Comparison of ENCODE assay signal across 23 cellular contexts in the genomic region with DNA sequence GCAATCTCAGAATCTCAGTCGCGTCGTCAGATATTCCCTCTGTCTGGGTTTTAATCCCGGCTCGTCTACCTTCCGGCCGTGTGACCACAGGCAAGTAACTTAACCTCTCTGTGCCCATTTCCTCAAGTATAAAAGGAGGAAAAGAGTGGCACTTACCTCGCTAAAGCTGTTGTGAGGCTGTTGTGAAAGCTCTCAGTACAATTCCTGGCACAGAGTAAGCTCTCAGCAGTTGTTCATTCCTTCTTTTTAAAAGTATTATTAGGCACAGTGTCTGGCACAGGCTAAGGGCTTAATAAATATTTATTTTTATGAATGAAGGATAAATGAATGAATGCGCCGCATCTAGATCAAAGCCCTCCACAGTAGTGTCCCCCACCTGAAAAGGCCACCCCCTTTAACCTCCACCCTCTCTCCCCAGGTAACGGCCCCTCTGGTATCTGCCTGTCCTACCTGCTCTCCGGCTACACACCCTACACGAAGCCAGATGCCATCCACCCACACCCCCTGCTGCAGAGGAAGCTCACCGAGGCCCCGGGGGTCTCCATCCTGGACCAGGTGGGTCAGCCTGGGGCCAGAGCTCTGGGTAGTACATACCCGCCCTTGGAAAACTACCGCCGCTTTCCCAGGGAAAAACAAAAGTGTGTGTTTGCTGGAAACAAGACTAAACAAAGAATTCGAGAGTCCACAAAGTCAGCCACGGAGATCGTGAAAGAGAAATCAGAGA. TPM values are rescaled to one million over a fixed set of nuclear protein-coding genes. Genes with fewer than 3 reads are reported as not detected.
A peak's percentile ranks its signal among the peaks of the same experiment; 100 is the strongest.
DNase-seq lines count a peak whose midpoint lies in the region; ATAC-seq, FAIRE-seq and TF ChIP-seq lines count a peak whose summit lies in the region.
"Had no signal": no experiment of that assay in that cellular context is flagged by ENCODE, and none has a peak within 500 bp of the region (broad histone marks: within the 10 kb centered on the region; RNA-seq: fewer than 3 reads in every experiment).

No MANE protein-coding gene starts in this region.

- no peak for FAIRE-seq in HepG2 (lab: Jason Lieb, UNC)
- FAIRE-seq: GM12891 had no signal

- peaks cover 20% of the 10 kb centered on the region for H3K79me2 ChIP-seq in HepG2 (ENCODE audit: insufficient read depth, low read length)

- no peak overlapping the region for H3K27ac ChIP-seq in HepG2 (ENCODE audit: extremely low read length, insufficient read depth, low read length)
- H3K27ac ChIP-seq in right lobe of liver = no peak overlapping the region
- H3K27ac ChIP-seq in left ventricle myocardium inferior (replicated peaks) = peak overlapping the region; percentile 80
- peak overlapping the region; percentile 54 for H3K27ac ChIP-seq in psoas muscle
- H3K27ac ChIP-seq: RWPE1 had no signal

- TF ChIP-seq EP300 in HepG2 (IDR thresholded peaks at IDR 0.05; ENCODE audit: low read depth in 2 of 2, low read length in 2 of 2) (no peak), HepG2 (CRISPR knock-in tag; IDR thresholded peaks at IDR 0.05; ENCODE audit: borderline replicate concordance) (no peak)

- POLR2A ChIA-PET in HepG2 (lab: Yijun Ruan, JAX) = no interaction called here
- POLR2A ChIA-PET in activated CD4-positive, alpha-beta memory T cell treated with anti-CD3 and anti-CD28 coated beads, Interleukin-2, amount 10 ng/mL, durations not matched to agents 7 days and 5 days (lab: Charles Lee) = no interaction called here

- no TSS peak for BruUV-seq in HepG2 (replicated peaks; lab: Mats Ljungman, UMichigan)

- H3K4me3 ChIP-seq in HepG2 (replicated peaks in 1 of 3; ENCODE audit: insufficient read depth in 1 of 3, low read depth in 2 of 3, low read length in 3 of 3) (no peak overlapping the region), right lobe of liver (no peak overlapping the region), left ventricle myocardium inferior (no peak overlapping the region), psoas muscle (no peak overlapping the region)

- no peaks in the 10 kb centered on the region for H3K9me3 Mint-ChIP-seq in activated CD4-positive, alpha-beta memory T cell treated with anti-CD3 and anti-CD28 coated beads, Interleukin-2, amount 10 ng/mL, durations not matched to agents 7 days and 5 days
- no peaks in the 10 kb centered on the region for H3K9me3 Mint-ChIP-seq in activated T-helper 17 cell treated with anti-CD3 and anti-CD28 coated beads, Interleukin-2, amount 50 U/mL, for 72 hours
- H3K9me3 Mint-ChIP-seq: CD8-positive, alpha-beta memory T cell had no signal

- no peak for TF ChIP-seq RAD21 in HepG2 (CRISPR knock-in tag; IDR thresholded peaks at IDR 0.05)

- H3K9me3 ChIP-seq in HepG2 (ENCODE audit: low read length) = no peaks in the 10 kb centered on the region
- H3K9me3 ChIP-seq in right lobe of liver = no peaks in the 10 kb centered on the region
- H3K9me3 ChIP-seq in left ventricle myocardium inferior (replicated peaks) = no peaks in the 10 kb centered on the region
- no peaks in the 10 kb centered on the region for H3K9me3 ChIP-seq in psoas muscle

- intact Hi-C loops in HepG2 (cut with micrococcal nuclease; ENCODE audit: unreplicated experiment) (loop anchor here (10.0 kb wide), 1 partner anchor 134 kb away; no protein-coding TSS in a partner anchor), right lobe of liver (cut with DNase I) (no loop called here), left ventricle myocardium inferior (cut with micrococcal nuclease) (loop anchor here (10.0 kb wide), 1 partner anchor 226 kb away; the partner anchor contains the start of gene TAF1C), psoas muscle (cut with DNase I) (loop anchor here (5.0 to 10.0 kb wide), 3 partner anchors 103 to 226 kb away; partner anchors contain the start of gene TAF1C (in 1 of the 2))

- 91% methylated on average over 21 of the region's 21 CpGs for WGBS in HepG2 (ENCODE audit: low lambda C conversion rate)
- 62% methylated on average over 12 of the region's 21 CpGs for WGBS in right lobe of liver (ENCODE audit: insufficient coverage, low coverage, low lambda C conversion rate, missing lambda C conversion rate)
- 56 to 71% (median 61%) methylated on average over 21 of the region's 21 CpGs for WGBS in psoas muscle, 3 donors

- in situ Hi-C loops in HepG2 (cut with HindIII; ENCODE audit: extremely low pct_ligation_motif_present, low pct_unique_long_range_greater_than_20kb) = loop anchor here (5.0 to 25.0 kb wide), 2 partner anchors 83 to 228 kb away; partner anchors contain the start of genes ADAD2, SLC38A8 and TAF1C

- H4K20me1 ChIP-seq in HepG2 (ENCODE audit: insufficient read depth, low read length) = peaks cover 33% of the 10 kb centered on the region

- no peak overlapping the region for H3K9ac ChIP-seq in HepG2 (ENCODE audit: insufficient read depth, low read depth, low read length)

- H3K27me3 ChIP-seq in HepG2 (ENCODE audit: control insufficient read depth in 1 of 2, insufficient read depth in 2 of 2, low read length in 2 of 2) (no peaks in the 10 kb centered on the region; a peak in 1 of 5 replicates), right lobe of liver (no peaks in the 10 kb centered on the region), left ventricle myocardium inferior (ENCODE audit: low read depth) (no peaks in the 10 kb centered on the region), psoas muscle (ENCODE audit: insufficient read depth in 3 of 3, low read length in 2 of 3) (no peaks in the 10 kb centered on the region)

- DNase-seq in HepG2 (ENCODE audit: low spot score) (no peak), right lobe of liver (no peak), left ventricle myocardium inferior (no peak), psoas muscle (no peak), NCI-H510A treated with DMSO at 0.1 percent for 48 hours (lab: John Stamatoyannopoulos, UW) (no peak)
- no peak for DNase-seq in activated CD4-positive, alpha-beta memory T cell treated with anti-CD3 and anti-CD28 coated beads, Interleukin-2, amount 10 ng/mL, durations not matched to agents 7 days and 5 days
- no peak for DNase-seq in activated CD4-positive, alpha-beta T cell treated with anti-CD3 and anti-CD28 coated beads for 48 hours
- DNase-seq: AML-193; C1 segment of cervical spinal cord; Calu3; CD8-positive, alpha-beta memory T cell; DMS153; H7; KG1; NCI-H1092; NCI-H1436 treated with DMSO at 0.1 percent for 48 hours; NCI-H2029; NCI-H774; NK-92 treated with Interleukin-12 subunit alpha and Interleukin-12 subunit beta, amount 100 ng/mL, for 24 hours had no signal

- H3K4me2 ChIP-seq in HepG2 (ENCODE audit: low read depth, low read length) = no peak overlapping the region

- CTCF ChIA-PET in HepG2 (lab: Yijun Ruan, JAX; ENCODE audit: low intra/inter-chr PET ratio, low total read pairs) = interaction anchor here (3.2 kb wide), 1 partner anchor 105 kb away, joined by 53 read pairs; no protein-coding TSS in a partner anchor
- CTCF ChIA-PET in activated CD4-positive, alpha-beta memory T cell treated with anti-CD3 and anti-CD28 coated beads, Interleukin-2, amount 10 ng/mL, durations not matched to agents 7 days and 5 days (lab: Charles Lee) = no interaction called here

- ATAC-seq in HepG2 = no peak
- ATAC-seq in right lobe of liver = no peak
- peak in 3 of 4 donors; percentile 33 to 52 (median 34) for ATAC-seq in psoas muscle
- no peak for ATAC-seq in activated T-helper 17 cell treated with anti-CD3 and anti-CD28 coated beads, Interleukin-2, amount 50 U/mL, for 72 hours (replicated peaks)

- H3K36me3 Mint-ChIP-seq in activated CD4-positive, alpha-beta memory T cell treated with anti-CD3 and anti-CD28 coated beads, Interleukin-2, amount 10 ng/mL, durations not matched to agents 7 days and 5 days (ENCODE audit: low read depth) = no peaks in the 10 kb centered on the region
- H3K36me3 Mint-ChIP-seq in activated T-helper 17 cell treated with anti-CD3 and anti-CD28 coated beads, Interleukin-2, amount 50 U/mL, for 72 hours (ENCODE audit: low read depth) = no peaks in the 10 kb centered on the region
- H3K36me3 Mint-ChIP-seq: CD8-positive, alpha-beta memory T cell had no signal

- no peak overlapping the region for H3K4me3 Mint-ChIP-seq in activated CD4-positive, alpha-beta memory T cell treated with anti-CD3 and anti-CD28 coated beads, Interleukin-2, amount 10 ng/mL, durations not matched to agents 7 days and 5 days
- H3K4me3 Mint-ChIP-seq in activated T-helper 17 cell treated with anti-CD3 and anti-CD28 coated beads, Interleukin-2, amount 50 U/mL, for 72 hours = no peak overlapping the region
- H3K4me3 Mint-ChIP-seq: CD8-positive, alpha-beta memory T cell had no signal

- no peak overlapping the region for H2AFZ ChIP-seq in HepG2 (ENCODE audit: low read length)

- H3K4me1 ChIP-seq in HepG2 (ENCODE audit: insufficient read depth, low read length) = peaks cover 31% of the 10 kb centered on the region
- peaks cover 0 to 19% (median 0%) of the 10 kb centered on the region in 4 donors for H3K4me1 ChIP-seq in right lobe of liver
- H3K4me1 ChIP-seq in left ventricle myocardium inferior = peaks cover 56% of the 10 kb centered on the region
- H3K4me1 ChIP-seq in psoas muscle = peaks cover 22% of the 10 kb centered on the region

- H3K27ac Mint-ChIP-seq in activated CD4-positive, alpha-beta memory T cell treated with anti-CD3 and anti-CD28 coated beads, Interleukin-2, amount 10 ng/mL, durations not matched to agents 7 days and 5 days = no peak overlapping the region
- H3K27ac Mint-ChIP-seq in activated T-helper 17 cell treated with anti-CD3 and anti-CD28 coated beads, Interleukin-2, amount 50 U/mL, for 72 hours = no peak overlapping the region
- H3K27ac Mint-ChIP-seq: CD8-positive, alpha-beta memory T cell had no signal

- peaks cover 4% of the 10 kb centered on the region for H3K4me1 Mint-ChIP-seq in activated CD4-positive, alpha-beta memory T cell treated with anti-CD3 and anti-CD28 coated beads, Interleukin-2, amount 10 ng/mL, durations not matched to agents 7 days and 5 days
- no peaks in the 10 kb centered on the region for H3K4me1 Mint-ChIP-seq in activated T-helper 17 cell treated with anti-CD3 and anti-CD28 coated beads, Interleukin-2, amount 50 U/mL, for 72 hours

- H3K36me3 ChIP-seq in HepG2 (replicated peaks in 1 of 2; ENCODE audit: control insufficient read depth in 1 of 2, insufficient read depth in 2 of 2, low read length in 2 of 2) (peaks cover 49 to 84% of the 10 kb centered on the region in 2 experiments), right lobe of liver (peaks cover 0 to 85% (median 43%) of the 10 kb centered on the region in 4 donors), left ventricle myocardium inferior (peaks cover 31% of the 10 kb centered on the region), psoas muscle (ENCODE audit: insufficient read depth in 1 of 2, low read depth in 1 of 2) (peaks cover 12 to 68% of the 10 kb centered on the region in 2 donors)

- peaks cover 4% of the 10 kb centered on the region for H3K27me3 Mint-ChIP-seq in activated CD4-positive, alpha-beta memory T cell treated with anti-CD3 and anti-CD28 coated beads, Interleukin-2, amount 10 ng/mL, durations not matched to agents 7 days and 5 days
- peaks cover 7% of the 10 kb centered on the region for H3K27me3 Mint-ChIP-seq in activated T-helper 17 cell treated with anti-CD3 and anti-CD28 coated beads, Interleukin-2, amount 50 U/mL, for 72 hours

- TF ChIP-seq CTCF in HepG2 (CRISPR knock-in tag; IDR thresholded peaks at IDR 0.05) (no peak), right lobe of liver (IDR thresholded peaks at IDR 0.05) (no peak), left ventricle myocardium inferior (IDR thresholded peaks at IDR 0.05; ENCODE audit: borderline replicate concordance) (no peak), psoas muscle (IDR thresholded peaks at IDR 0.05) (no peak)

- TF ChIP-seq POLR2A in HepG2 (IDR thresholded peaks at IDR 0.05; ENCODE audit: insufficient read depth in 1 of 2, low read depth in 2 of 2, low read length in 2 of 2) = no peak; a peak in 1 of 4 replicates
- TF ChIP-seq POLR2A in right lobe of liver (IDR thresholded peaks at IDR 0.05) = no peak

RNA-seq across cellular contexts. Expression of gene OSGIN1, which starts 6.0 kb away (rescaled TPM):
- 18.1 and 27.1 TPM in 2 replicates for total RNA-seq in HepG2 (2016; rRNA removed; fragmentation: Illumina TruSeq; extraction: Trizol)
- total RNA-seq in HepG2 (2016; cell fraction: cytosol; rRNA removed; fragmentation: Illumina TruSeq; extraction: Trizol; ENCODE audit: low read depth) = 11.4 and 11.5 TPM in 2 replicates
- total RNA-seq in HepG2 (2016; cell fraction: insoluble cytoplasmic fraction; rRNA removed; fragmentation: Illumina TruSeq; extraction: Trizol) = 18.2 and 24.7 TPM in 2 replicates
- total RNA-seq in HepG2 (2016; cell fraction: membrane; rRNA removed; fragmentation: Illumina TruSeq; extraction: Trizol) = 21.9 and 22.1 TPM in 2 replicates
- 32.7 and 36.4 TPM in 2 replicates for total RNA-seq in HepG2 (2016; cell fraction: nucleus; rRNA removed; fragmentation: Illumina TruSeq; extraction: Trizol)
- polyA plus RNA-seq in HepG2 (2011; rRNA removed) = 20.5 and 26.5 TPM in 2 replicates
- polyA plus RNA-seq in HepG2 (2011; cell fraction: cytosol; rRNA removed) = 14.6 and 23.2 TPM in 2 replicates
- polyA plus RNA-seq in HepG2 (2011; cell fraction: nucleus; rRNA removed) = 50.0 and 59.1 TPM in 2 replicates
- polyA plus RNA-seq in HepG2 (2012) = 20.8 and 24.1 TPM in 2 replicates
- 5.0 and 5.2 TPM in 2 replicates for polyA plus RNA-seq in HepG2 (2016; cell fraction: cytosol; fragmentation: Illumina TruSeq; extraction: Trizol; ENCODE audit: low read depth)
- polyA plus RNA-seq in HepG2 (2016; cell fraction: insoluble cytoplasmic fraction; fragmentation: Illumina TruSeq; extraction: Trizol; ENCODE audit: low read depth) = 24.2 and 30.6 TPM in 2 replicates
- polyA plus RNA-seq in HepG2 (2016; cell fraction: membrane; fragmentation: Illumina TruSeq; extraction: Trizol; ENCODE audit: low read depth) = 6.9 and 8.0 TPM in 2 replicates
- polyA plus RNA-seq in HepG2 (2016; cell fraction: nucleus; fragmentation: Illumina TruSeq; extraction: Trizol; ENCODE audit: insufficient read depth, low read depth) = 47.7 and 49.4 TPM in 2 replicates
- 5.0 and 29.3 TPM in 2 replicates for polyA minus RNA-seq in HepG2 (2011; rRNA and poly(A)+ RNA removed; ENCODE audit: low replicate concordance)
- 11.4 and 16.2 TPM in 2 replicates for polyA minus RNA-seq in HepG2 (2011; cell fraction: cytosol; rRNA and poly(A)+ RNA removed)
- 49.3 and 51.1 TPM in 2 replicates for polyA minus RNA-seq in HepG2 (2011; cell fraction: nucleus; rRNA and poly(A)+ RNA removed)
- 100 to 1,000 TPM in 1 of 6 experiments, 10 to 100 TPM in 5; 40.1 to 170 (median 53.9) TPM for total RNA-seq in right lobe of liver
- total RNA-seq in left ventricle myocardium inferior = 12.5 TPM
- 10 to 100 TPM; 10.4 to 33.7 (median 24.9) TPM for total RNA-seq in psoas muscle
- 10 to 100 TPM; 18.4 to 39.4 (median 37.0) TPM for polyA plus RNA-seq in psoas muscle
- under 1 TPM; 0.48 to 0.88 TPM for total RNA-seq in activated CD4-positive, alpha-beta memory T cell treated with anti-CD3 and anti-CD28 coated beads, Interleukin-2, amount 10 ng/mL, durations not matched to agents 7 days and 5 days
- total RNA-seq in activated T-helper 17 cell treated with anti-CD3 and anti-CD28 coated beads, Interleukin-2, amount 50 U/mL, for 72 hours = 1 to 10 TPM in 1 of 2 donors, under 1 TPM in 1; 0.48 to 2.5 TPM

RNA-seq across cellular contexts. Expression of gene NECAB2, which starts 9.0 kb away (rescaled TPM):
- total RNA-seq in HepG2 (2016; rRNA removed; fragmentation: Illumina TruSeq; extraction: Trizol) (0.49 TPM in 1 of 2 replicates, not detected in the other), right lobe of liver (10 to 100 TPM in 3 of 6 experiments, 1 to 10 TPM in 2, under 1 TPM in 1; 0.56 to 26.8 (median 7.1) TPM), left ventricle myocardium inferior (0.69 TPM), psoas muscle (not detected)
- not detected in 2 replicates for total RNA-seq in HepG2 (2016; cell fraction: cytosol; rRNA removed; fragmentation: Illumina TruSeq; extraction: Trizol; ENCODE audit: low read depth)
- total RNA-seq in HepG2 (2016; cell fraction: insoluble cytoplasmic fraction; rRNA removed; fragmentation: Illumina TruSeq; extraction: Trizol) = not detected in 2 replicates
- total RNA-seq in HepG2 (2016; cell fraction: membrane; rRNA removed; fragmentation: Illumina TruSeq; extraction: Trizol) = not detected in 2 replicates
- not detected in 2 replicates for total RNA-seq in HepG2 (2016; cell fraction: nucleus; rRNA removed; fragmentation: Illumina TruSeq; extraction: Trizol)
- polyA plus RNA-seq in HepG2 (2011; rRNA removed) (0.21 TPM in 1 of 2 replicates, not detected in the other), psoas muscle (under 1 TPM; 0.04 to 0.13 (median 0.09) TPM)
- 0.05 TPM in 1 of 2 replicates, not detected in the other for polyA plus RNA-seq in HepG2 (2011; cell fraction: cytosol; rRNA removed)
- 0.77 and 1.2 TPM in 2 replicates for polyA plus RNA-seq in HepG2 (2011; cell fraction: nucleus; rRNA removed)
- polyA plus RNA-seq in HepG2 (2012) = not detected in 2 replicates
- polyA plus RNA-seq in HepG2 (2016; cell fraction: cytosol; fragmentation: Illumina TruSeq; extraction: Trizol; ENCODE audit: low read depth) = not detected in 2 replicates
- polyA plus RNA-seq in HepG2 (2016; cell fraction: insoluble cytoplasmic fraction; fragmentation: Illumina TruSeq; extraction: Trizol; ENCODE audit: low read depth) = not detected in 2 replicates
- not detected in 2 replicates for polyA plus RNA-seq in HepG2 (2016; cell fraction: membrane; fragmentation: Illumina TruSeq; extraction: Trizol; ENCODE audit: low read depth)
- not detected in 2 replicates for polyA plus RNA-seq in HepG2 (2016; cell fraction: nucleus; fragmentation: Illumina TruSeq; extraction: Trizol; ENCODE audit: insufficient read depth, low read depth)
- 0.21 TPM in 1 of 2 replicates, not detected in the other for polyA minus RNA-seq in HepG2 (2011; rRNA and poly(A)+ RNA removed; ENCODE audit: low replicate concordance)
- polyA minus RNA-seq in HepG2 (2011; cell fraction: cytosol; rRNA and poly(A)+ RNA removed) = not detected in 2 replicates
- 0.62 TPM in 1 of 2 replicates, not detected in the other for polyA minus RNA-seq in HepG2 (2011; cell fraction: nucleus; rRNA and poly(A)+ RNA removed)
- not detected for total RNA-seq in activated CD4-positive, alpha-beta memory T cell treated with anti-CD3 and anti-CD28 coated beads, Interleukin-2, amount 10 ng/mL, durations not matched to agents 7 days and 5 days
- total RNA-seq in activated T-helper 17 cell treated with anti-CD3 and anti-CD28 coated beads, Interleukin-2, amount 50 U/mL, for 72 hours = not detected
- total RNA-seq: CD8-positive, alpha-beta memory T cell; HT-29 had no signal
- polyA plus RNA-seq: CD8-positive, alpha-beta memory T cell had no signal

Comparison
In these comparisons a context has a peak if more than half of its experiments do, and no peak if none do; other contexts are left out.
1. intact Hi-C loops: an anchor here in HepG2 (10.0 kb wide), left ventricle myocardium inferior (10.0 kb wide) and psoas muscle (5.0 to 10.0 kb wide); none called in right lobe of liver.
2. ATAC-seq: peak in psoas muscle (3 of 4); none in HepG2 (single experiment), right lobe of liver (0 of 4) and activated T-helper 17 cell treated with anti-CD3 and anti-CD28 coated beads, Interleukin-2, amount 50 U/mL, for 72 hours (single experiment).
3. H3K27ac ChIP-seq: peak in left ventricle myocardium inferior (single experiment) and psoas muscle (single experiment); none in HepG2 (single experiment) and right lobe of liver (0 of 3).